In the genomic region with DNA sequence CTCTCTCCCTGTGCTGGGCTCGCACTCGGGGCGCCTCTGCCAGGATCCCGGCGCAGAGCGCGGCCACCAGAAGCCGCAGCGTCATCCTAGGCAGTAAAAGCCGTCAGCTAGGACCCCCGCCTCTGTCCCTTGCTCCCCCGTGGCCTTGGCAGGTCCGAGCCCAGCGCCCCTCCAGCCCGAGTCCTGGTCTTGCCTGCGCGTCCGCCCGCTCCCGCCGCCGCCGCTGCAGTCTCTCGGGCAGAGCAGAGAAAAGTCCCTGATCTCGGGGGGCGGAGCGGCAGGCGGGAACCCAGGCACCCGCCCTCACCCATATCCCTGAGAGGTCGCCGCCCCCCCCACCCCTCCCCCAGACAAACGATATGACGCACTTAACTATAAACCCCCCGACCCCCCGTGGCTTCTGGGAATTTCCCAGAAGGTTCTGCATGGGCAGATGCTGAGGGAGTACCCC, we compare ENCODE assay signal across 1 cellular context.
TF ChIP-seq lines count a peak whose summit lies in the region.

A gene (minus strand): TSS at position 255 of the 451 bp plus-strand sequence. CDS start 170 bp downstream, at position 85.

TF ChIP-seq in A549, 52 proteins besides CTCF, POLR2A, EP300 and RAD21 (continued from another document):
- TF ChIP-seq, protein P1, sequence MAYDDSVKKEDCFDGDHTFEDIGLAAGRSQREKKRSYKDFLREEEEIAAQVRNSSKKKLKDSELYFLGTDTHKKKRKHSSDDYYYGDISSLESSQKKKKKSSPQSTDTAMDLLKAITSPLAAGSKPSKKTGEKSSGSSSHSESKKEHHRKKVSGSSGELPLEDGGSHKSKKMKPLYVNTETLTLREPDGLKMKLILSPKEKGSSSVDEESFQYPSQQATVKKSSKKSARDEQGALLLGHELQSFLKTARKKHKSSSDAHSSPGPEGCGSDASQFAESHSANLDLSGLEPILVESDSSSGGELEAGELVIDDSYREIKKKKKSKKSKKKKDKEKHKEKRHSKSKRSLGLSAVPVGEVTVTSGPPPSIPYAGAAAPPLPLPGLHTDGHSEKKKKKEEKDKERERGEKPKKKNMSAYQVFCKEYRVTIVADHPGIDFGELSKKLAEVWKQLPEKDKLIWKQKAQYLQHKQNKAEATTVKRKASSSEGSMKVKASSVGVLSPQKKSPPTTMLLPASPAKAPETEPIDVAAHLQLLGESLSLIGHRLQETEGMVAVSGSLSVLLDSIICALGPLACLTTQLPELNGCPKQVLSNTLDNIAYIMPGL (CRISPR knock-in tag; IDR thresholded peaks at IDR 0.05; ENCODE audit: borderline replicate concordance), result no peak
- TF ChIP-seq CEBPB (IDR thresholded peaks at IDR 0.05) (no peak), HDAC2 (IDR thresholded peaks at IDR 0.05) (no peak), CBX8 (IDR thresholded peaks at IDR 0.05) (no peak), CBX2 (IDR thresholded peaks at IDR 0.05; ENCODE audit: borderline replicate concordance, low read depth) (no peak)
- TF ChIP-seq, protein P2, sequence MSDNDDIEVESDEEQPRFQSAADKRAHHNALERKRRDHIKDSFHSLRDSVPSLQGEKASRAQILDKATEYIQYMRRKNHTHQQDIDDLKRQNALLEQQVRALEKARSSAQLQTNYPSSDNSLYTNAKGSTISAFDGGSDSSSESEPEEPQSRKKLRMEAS (IDR thresholded peaks at IDR 0.05), result no peak
TF ChIP-seq in A549: peak in this region for 0.
